In the genomic region with DNA sequence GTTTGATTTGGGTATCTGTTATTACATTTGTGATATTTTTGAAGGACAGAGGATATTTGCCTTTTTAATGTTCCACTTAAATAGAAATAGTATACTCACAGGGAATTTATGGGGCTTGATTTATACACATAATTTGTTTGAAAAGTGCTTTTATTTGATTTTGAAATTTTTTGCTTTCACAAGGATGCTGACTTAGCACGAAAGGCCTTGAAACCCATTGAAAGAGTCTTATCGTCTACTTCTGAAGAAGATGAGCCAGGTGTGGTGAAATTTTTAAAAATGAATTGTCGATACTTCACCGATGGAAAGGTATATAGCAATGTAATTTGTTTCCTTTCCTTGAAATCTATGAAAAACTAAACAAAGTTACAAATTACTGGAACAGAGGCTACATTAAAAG, we compare ENCODE assay signal across 36 cellular contexts.
"Had no signal": no experiment of that assay in that cellular context is flagged by ENCODE, and none has a peak within 500 bp of the region (broad histone marks: within the 10 kb centered on the region; RNA-seq: fewer than 3 reads in every experiment).

No MANE protein-coding gene starts in this region.

- H3K9me3 ChIP-seq: MG63 had no signal

- H3K36me3 ChIP-seq: MG63 had no signal

- H3K4me3 ChIP-seq: MG63 had no signal

- H3K27me3 ChIP-seq: MG63 had no signal

- DNase-seq: Kasumi-1, MG63, MM.1S, MV-4-11, NCI-H1048, NCI-H1092, NCI-H1092 treated with DMSO at 0.1 percent for 48 hours, NCI-H1105, NCI-H1105 treated with DMSO at 0.1 percent for 48 hours, NCI-H1417, NCI-H1417 treated with DMSO at 0.1 percent for 48 hours, NCI-H1436, NCI-H1436 treated with DMSO at 0.1 percent for 48 hours, NCI-H146, NCI-H1694, NCI-H1694 treated with DMSO at 0.1 percent for 48 hours, NCI-H187, NCI-H187 treated with DMSO at 0.1 percent for 48 hours, NCI-H1930, NCI-H2029, NCI-H2029 treated with DMSO at 0.1 percent for 48 hours, NCI-H2081, NCI-H2081 treated with DMSO at 0.1 percent for 48 hours, NCI-H2107, NCI-H2171, NCI-H2171 treated with DMSO at 0.1 percent for 48 hours, NCI-H2227 treated with DMSO at 0.1 percent for 48 hours, NCI-H226, NCI-H345, NCI-H446, NCI-H446 treated with DMSO at 0.1 percent for 48 hours, NCI-H510A, NCI-H510A treated with DMSO at 0.1 percent for 48 hours, NCI-H524, NCI-H524 treated with DMSO at 0.1 percent for 48 hours, NCI-H526 had no signal
